ENCODE assay signal across 1 cellular context in the genomic region with DNA sequence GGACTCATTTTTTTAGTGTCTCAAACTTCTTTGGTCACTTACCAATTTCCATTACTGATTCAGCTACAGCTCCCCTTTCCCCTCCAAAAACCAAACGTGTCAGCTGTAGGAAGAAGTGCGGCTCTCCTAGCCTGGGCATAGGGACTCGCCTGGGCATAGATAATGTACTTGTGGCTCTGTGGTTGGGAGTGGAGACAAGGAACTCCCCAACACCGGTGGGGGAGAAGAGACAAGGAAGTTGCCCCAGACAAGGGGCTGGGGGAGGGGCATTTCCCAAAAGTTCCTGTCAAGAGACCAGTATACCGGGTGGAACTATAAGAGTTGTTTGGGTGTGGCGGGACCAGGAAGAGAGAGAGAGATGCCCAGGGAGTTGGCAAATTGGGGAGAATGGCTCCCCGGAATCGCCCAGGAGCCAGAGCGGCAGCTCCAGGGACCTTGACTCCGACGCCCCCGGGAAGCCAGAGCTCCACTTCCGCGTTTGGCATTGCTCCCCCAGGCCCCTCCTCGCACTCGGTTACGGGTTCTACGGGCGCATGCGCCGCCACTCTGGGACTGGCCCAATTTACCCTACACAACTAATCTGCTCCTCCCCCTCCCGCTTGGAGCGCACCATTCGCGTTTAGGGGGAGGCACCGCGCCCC.
TF ChIP-seq lines count a peak whose summit lies in the region.

No MANE protein-coding gene starts in this region.

TF ChIP-seq in HepG2, 621 proteins besides CTCF, POLR2A, EP300 and RAD21 (continued from another document and continues in another):
- TF ChIP-seq, protein P1, sequence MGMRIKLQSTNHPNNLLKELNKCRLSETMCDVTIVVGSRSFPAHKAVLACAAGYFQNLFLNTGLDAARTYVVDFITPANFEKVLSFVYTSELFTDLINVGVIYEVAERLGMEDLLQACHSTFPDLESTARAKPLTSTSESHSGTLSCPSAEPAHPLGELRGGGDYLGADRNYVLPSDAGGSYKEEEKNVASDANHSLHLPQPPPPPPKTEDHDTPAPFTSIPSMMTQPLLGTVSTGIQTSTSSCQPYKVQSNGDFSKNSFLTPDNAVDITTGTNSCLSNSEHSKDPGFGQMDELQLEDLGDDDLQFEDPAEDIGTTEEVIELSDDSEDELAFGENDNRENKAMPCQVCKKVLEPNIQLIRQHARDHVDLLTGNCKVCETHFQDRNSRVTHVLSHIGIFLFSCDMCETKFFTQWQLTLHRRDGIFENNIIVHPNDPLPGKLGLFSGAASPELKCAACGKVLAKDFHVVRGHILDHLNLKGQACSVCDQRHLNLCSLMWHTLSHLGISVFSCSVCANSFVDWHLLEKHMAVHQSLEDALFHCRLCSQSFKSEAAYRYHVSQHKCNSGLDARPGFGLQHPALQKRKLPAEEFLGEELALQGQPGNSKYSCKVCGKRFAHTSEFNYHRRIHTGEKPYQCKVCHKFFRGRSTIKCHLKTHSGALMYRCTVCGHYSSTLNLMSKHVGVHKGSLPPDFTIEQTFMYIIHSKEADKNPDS (CRISPR knock-in tag; IDR thresholded peaks at IDR 0.05): no peak
- TF ChIP-seq IKZF1 (IDR thresholded peaks at IDR 0.05) (no peak), ZFP36L2 (CRISPR knock-in tag; IDR thresholded peaks at IDR 0.05) (no peak), PHF8 (CRISPR knock-in tag; IDR thresholded peaks at IDR 0.05) (peak; percentile 69), HNF4G (IDR thresholded peaks at IDR 0.05; ENCODE audit: borderline replicate concordance, low read depth, low read length) (no peak; the same call in 1 of the 2 replicates), HNF4G (CRISPR knock-in tag; IDR thresholded peaks at IDR 0.05; ENCODE audit: borderline replicate concordance, low read depth) (no peak), PPARG (CRISPR knock-in tag; conservative IDR thresholded peaks at IDR 0.05) (no peak), ZNF782 (CRISPR knock-in tag; IDR thresholded peaks at IDR 0.05; ENCODE audit: borderline replicate concordance) (no peak), ZNF749 (CRISPR knock-in tag; IDR thresholded peaks at IDR 0.05; ENCODE audit: borderline replicate concordance) (0 out of 2 replicates have a peak, but pooled peaks have one; percentile 8), NONO (IDR thresholded peaks at IDR 0.05) (no peak), NONO (CRISPR knock-in tag; conservative IDR thresholded peaks at IDR 0.05) (no peak; the same call in 1 of the 2 replicates), SIN3A (IDR thresholded peaks at IDR 0.05; ENCODE audit: borderline replicate concordance, low read depth, low read length) (peak; percentile 92; the same call in 1 of the 2 replicates), ZNF83 (CRISPR knock-in tag; IDR thresholded peaks at IDR 0.05; ENCODE audit: borderline replicate concordance) (peak; percentile 38; the same call in 1 of the 2 replicates), FOXP1 (IDR thresholded peaks at IDR 0.05) (no peak), FOXP1 (CRISPR knock-in tag; IDR thresholded peaks at IDR 0.05) (no peak; the same call in 1 of the 2 replicates), NR2F6 (IDR thresholded peaks at IDR 0.05) (peak; percentile 23; the same call in 1 of the 2 replicates), NR2F6 (CRISPR knock-in tag; IDR thresholded peaks at IDR 0.05) (no peak), MAFF (IDR thresholded peaks at IDR 0.05; ENCODE audit: low read depth, low read length) (no peak), FOXC1 (CRISPR knock-in tag; IDR thresholded peaks at IDR 0.05; ENCODE audit: borderline replicate concordance) (peak; percentile 59; the same call in 1 of the 2 replicates), CENPX (CRISPR knock-in tag; IDR thresholded peaks at IDR 0.05) (no peak), SPEN (CRISPR knock-in tag; IDR thresholded peaks at IDR 0.05; ENCODE audit: low read depth) (no peak), SMAD3 (CRISPR knock-in tag; IDR thresholded peaks at IDR 0.05) (peak; percentile 15; the same call in 1 of the 2 replicates), HDAC2 (CRISPR knock-in tag; IDR thresholded peaks at IDR 0.05) (no peak; the same call in 1 of the 2 replicates), ZNF17 (CRISPR knock-in tag; IDR thresholded peaks at IDR 0.05) (no peak), ZSCAN30 (CRISPR knock-in tag; IDR thresholded peaks at IDR 0.05) (no peak), ZHX1 (CRISPR knock-in tag; IDR thresholded peaks at IDR 0.05; ENCODE audit: low read depth) (peak; percentile 52; the same call in 1 of the 2 replicates), AGO2 (optimal IDR thresholded peaks at IDR 0.05; ENCODE audit: low read depth, low read length) (no peak), ELF3 (CRISPR knock-in tag; IDR thresholded peaks at IDR 0.05) (peak; percentile 93), ZNF788 (CRISPR knock-in tag; IDR thresholded peaks at IDR 0.05; ENCODE audit: borderline replicate concordance) (no peak; the same call in 1 of the 2 replicates), AGO1 (IDR thresholded peaks at IDR 0.05; ENCODE audit: low read depth, low read length, poor library complexity, severe bottlenecking) (no peak), TEAD2 (CRISPR knock-in tag; IDR thresholded peaks at IDR 0.05) (0 out of 2 replicates have a peak, but pooled peaks have one; percentile 25), ZNF547 (CRISPR knock-in tag; IDR thresholded peaks at IDR 0.05) (no peak; the same call in 1 of the 2 replicates), ZBTB8A (CRISPR knock-in tag; IDR thresholded peaks at IDR 0.05; ENCODE audit: borderline replicate concordance, low read depth) (no peak), DMTF1 (CRISPR knock-in tag; IDR thresholded peaks at IDR 0.05) (no peak), UBTF (CRISPR knock-in tag; IDR thresholded peaks at IDR 0.05) (no peak), DPF2 (CRISPR knock-in tag; IDR thresholded peaks at IDR 0.05; ENCODE audit: borderline replicate concordance, low read depth) (no peak), ZNF235 (CRISPR knock-in tag; IDR thresholded peaks at IDR 0.05; ENCODE audit: borderline replicate concordance) (no peak), MLLT10 (CRISPR knock-in tag; IDR thresholded peaks at IDR 0.05) (no peak), ZNF124 (CRISPR knock-in tag; IDR thresholded peaks at IDR 0.05) (no peak), NR2C2 (CRISPR knock-in tag; IDR thresholded peaks at IDR 0.05; ENCODE audit: borderline replicate concordance) (no peak), DZIP1 (CRISPR knock-in tag; IDR thresholded peaks at IDR 0.05) (no peak)
- TF ChIP-seq, protein P2, sequence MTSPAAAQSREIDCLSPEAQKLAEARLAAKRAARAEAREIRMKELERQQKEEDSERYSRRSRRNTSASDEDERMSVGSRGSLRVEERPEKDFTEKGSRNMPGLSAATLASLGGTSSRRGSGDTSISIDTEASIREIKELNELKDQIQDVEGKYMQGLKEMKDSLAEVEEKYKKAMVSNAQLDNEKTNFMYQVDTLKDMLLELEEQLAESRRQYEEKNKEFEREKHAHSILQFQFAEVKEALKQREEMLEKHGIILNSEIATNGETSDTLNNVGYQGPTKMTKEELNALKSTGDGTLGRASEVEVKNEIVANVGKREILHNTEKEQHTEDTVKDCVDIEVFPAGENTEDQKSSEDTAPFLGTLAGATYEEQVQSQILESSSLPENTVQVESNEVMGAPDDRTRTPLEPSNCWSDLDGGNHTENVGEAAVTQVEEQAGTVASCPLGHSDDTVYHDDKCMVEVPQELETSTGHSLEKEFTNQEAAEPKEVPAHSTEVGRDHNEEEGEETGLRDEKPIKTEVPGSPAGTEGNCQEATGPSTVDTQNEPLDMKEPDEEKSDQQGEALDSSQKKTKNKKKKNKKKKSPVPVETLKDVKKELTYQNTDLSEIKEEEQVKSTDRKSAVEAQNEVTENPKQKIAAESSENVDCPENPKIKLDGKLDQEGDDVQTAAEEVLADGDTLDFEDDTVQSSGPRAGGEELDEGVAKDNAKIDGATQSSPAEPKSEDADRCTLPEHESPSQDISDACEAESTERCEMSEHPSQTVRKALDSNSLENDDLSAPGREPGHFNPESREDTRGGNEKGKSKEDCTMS (CRISPR knock-in tag; conservative IDR thresholded peaks at IDR 0.05): no peak
- TF ChIP-seq, protein P3, sequence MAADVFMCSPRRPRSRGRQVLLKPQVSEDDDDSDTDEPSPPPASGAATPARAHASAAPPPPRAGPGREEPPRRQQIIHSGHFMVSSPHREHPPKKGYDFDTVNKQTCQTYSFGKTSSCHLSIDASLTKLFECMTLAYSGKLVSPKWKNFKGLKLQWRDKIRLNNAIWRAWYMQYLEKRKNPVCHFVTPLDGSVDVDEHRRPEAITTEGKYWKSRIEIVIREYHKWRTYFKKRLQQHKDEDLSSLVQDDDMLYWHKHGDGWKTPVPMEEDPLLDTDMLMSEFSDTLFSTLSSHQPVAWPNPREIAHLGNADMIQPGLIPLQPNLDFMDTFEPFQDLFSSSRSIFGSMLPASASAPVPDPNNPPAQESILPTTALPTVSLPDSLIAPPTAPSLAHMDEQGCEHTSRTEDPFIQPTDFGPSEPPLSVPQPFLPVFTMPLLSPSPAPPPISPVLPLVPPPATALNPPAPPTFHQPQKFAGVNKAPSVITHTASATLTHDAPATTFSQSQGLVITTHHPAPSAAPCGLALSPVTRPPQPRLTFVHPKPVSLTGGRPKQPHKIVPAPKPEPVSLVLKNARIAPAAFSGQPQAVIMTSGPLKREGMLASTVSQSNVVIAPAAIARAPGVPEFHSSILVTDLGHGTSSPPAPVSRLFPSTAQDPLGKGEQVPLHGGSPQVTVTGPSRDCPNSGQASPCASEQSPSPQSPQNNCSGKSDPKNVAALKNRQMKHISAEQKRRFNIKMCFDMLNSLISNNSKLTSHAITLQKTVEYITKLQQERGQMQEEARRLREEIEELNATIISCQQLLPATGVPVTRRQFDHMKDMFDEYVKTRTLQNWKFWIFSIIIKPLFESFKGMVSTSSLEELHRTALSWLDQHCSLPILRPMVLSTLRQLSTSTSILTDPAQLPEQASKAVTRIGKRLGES (CRISPR knock-in tag; IDR thresholded peaks at IDR 0.05; ENCODE audit: borderline replicate concordance): no peak
